Comparison of ENCODE assay signal across 8 cellular contexts in the genomic region with DNA sequence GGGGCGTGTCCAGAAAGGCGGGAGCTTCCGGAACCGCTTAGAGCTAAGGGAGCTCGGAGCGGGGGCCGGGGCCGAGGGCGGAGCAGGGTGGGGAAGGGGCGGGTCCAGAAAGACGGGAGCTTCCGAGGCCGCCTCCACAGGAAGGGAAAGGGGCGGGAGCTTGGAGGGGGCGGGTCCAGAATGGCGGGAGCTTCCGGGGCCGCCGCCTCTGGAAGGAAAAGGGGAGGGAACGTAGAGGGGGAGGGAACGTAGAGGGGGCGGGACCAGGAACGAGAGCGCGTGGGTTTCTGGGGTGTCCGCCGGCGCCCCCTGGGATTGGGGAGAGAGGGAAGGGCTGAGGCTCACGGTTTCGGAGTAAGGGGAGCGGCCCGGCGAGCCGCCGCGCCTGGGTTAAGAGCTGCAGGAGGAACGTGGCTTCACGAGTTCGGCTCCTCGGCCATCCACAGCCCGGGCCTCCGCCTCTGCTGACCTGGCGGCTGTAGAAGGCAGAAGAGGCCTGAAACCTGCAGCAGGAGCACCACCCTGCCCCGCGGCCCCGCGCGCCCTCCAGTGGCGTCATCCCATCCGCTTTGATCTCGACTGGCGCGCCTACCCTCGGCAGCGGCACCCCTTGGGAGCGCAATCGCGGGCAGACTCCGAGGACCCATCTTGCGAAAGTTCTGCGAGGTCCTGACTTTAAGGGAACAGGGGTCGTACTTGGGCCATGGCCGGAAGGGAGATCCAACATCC. TPM values are rescaled to one million over a fixed set of nuclear protein-coding genes. Genes with fewer than 3 reads are reported as not detected.
DNase-seq lines count a peak whose midpoint lies in the region; ATAC-seq and TF ChIP-seq lines count a peak whose summit lies in the region.

No MANE protein-coding gene starts in this region.

- peak; percentile 74 for ATAC-seq in HG02763 (IDR thresholded peaks at IDR 0.05; ENCODE audit: unreplicated experiment)
- peak; percentile 97 to 98 (median 98) for ATAC-seq in heart right ventricle
- ATAC-seq in upper lobe of left lung (ENCODE audit: low FRiP score in 2 of 2) = peak; percentile 97 to 99

- peak overlapping the region; percentile 94 for H3K4me3 ChIP-seq in GM12875 (ENCODE audit: low read depth, low read length)
- peak overlapping the region in 3 of 4 donors; percentile 47 to 78 (median 60) for H3K4me3 ChIP-seq in adrenal gland
- peak overlapping the region; percentile 36 to 94 (median 82) for H3K4me3 ChIP-seq in heart right ventricle
- H3K4me3 ChIP-seq in upper lobe of left lung = peak overlapping the region; percentile 72 to 84 (median 79)

- TF ChIP-seq POLR2A in adrenal gland (IDR thresholded peaks at IDR 0.05) (peak; percentile 52 to 64), upper lobe of left lung (IDR thresholded peaks at IDR 0.05) (peak in 3 of 4 donors; percentile 59 to 80 (median 65))

- no peaks in the 10 kb centered on the region for H3K36me3 ChIP-seq in adrenal gland (replicated peaks in 1 of 2)
- no peaks in the 10 kb centered on the region for H3K36me3 ChIP-seq in heart right ventricle
- no peaks in the 10 kb centered on the region for H3K36me3 ChIP-seq in upper lobe of left lung

- 0 to 2% (median 1%) methylated on average over 23 to 63 of the region's 63 CpGs for WGBS in adrenal gland, 4 donors
- 0 to 1% methylated on average over 49 to 63 of the region's 63 CpGs for WGBS in heart right ventricle, 2 donors
- 1 to 2% methylated on average over 24 to 47 of the region's 63 CpGs for WGBS in upper lobe of left lung, 2 donors

- peaks cover 9 to 13% of the 10 kb centered on the region in 2 donors for H3K4me1 ChIP-seq in adrenal gland (replicated peaks in 1 of 2)
- peaks cover 0 to 17% (median 10%) of the 10 kb centered on the region in 9 donors for H3K4me1 ChIP-seq in heart right ventricle
- peaks cover 9 to 14% (median 13%) of the 10 kb centered on the region in 4 donors for H3K4me1 ChIP-seq in upper lobe of left lung

- H3K27ac ChIP-seq in adrenal gland = peak overlapping the region; percentile 59 to 94 (median 75)
- peak overlapping the region; percentile 76 to 96 (median 94) for H3K27ac ChIP-seq in heart right ventricle
- H3K27ac ChIP-seq in upper lobe of left lung = peak overlapping the region; percentile 81 to 94 (median 90)

- no peaks in the 10 kb centered on the region for H3K27me3 ChIP-seq in adrenal gland
- no peaks in the 10 kb centered on the region for H3K27me3 ChIP-seq in heart right ventricle
- H3K27me3 ChIP-seq in upper lobe of left lung = no peaks in the 10 kb centered on the region

- TF ChIP-seq CTCF in GM12875 (IDR thresholded peaks at IDR 0.05; ENCODE audit: borderline replicate concordance, insufficient read depth, low read depth, low read length) (peak; percentile 77), adrenal gland (IDR thresholded peaks at IDR 0.05) (peak; percentile 42 to 81 (median 78)), heart right ventricle (IDR thresholded peaks at IDR 0.05) (peak in 8 of 9 donors; percentile 42 to 83 (median 72)), upper lobe of left lung (IDR thresholded peaks at IDR 0.05) (peak; percentile 49 to 91 (median 80))

- intact Hi-C loops in adrenal gland (cut with DNase I) = loop anchor here in 1 of 2 donors (2.0 kb wide), 1 partner anchor 291 kb away; the partner anchor contains the start of gene UROD
- intact Hi-C loops in heart right ventricle (cut with DNase I) = loop anchor here in 9 of 10 donors (1.0 to 10.0 kb wide), 14 partner anchors 189 to 586 kb away; partner anchors contain the start of genes BEST4 (in 3 of the 9), KIF2C (in 3 of the 9), RNU5D-1 (in 3 of the 9) and TESK2 (in 3 of the 9)
- intact Hi-C loops in posterior cingulate gyrus (cut with DNase I) = loop anchor here (1.0 to 10.0 kb wide), 4 partner anchors 37 to 569 kb away; partner anchors contain the start of genes KIF2C, MUTYH, RNU5D-1 and TOE1

- DNase-seq in NCI-H1417 treated with DMSO at 0.1 percent for 48 hours (lab: John Stamatoyannopoulos, UW) = peak; percentile 86
- DNase-seq in SW 1271 (lab: John Stamatoyannopoulos, UW) = peak; percentile 71 to 98
- DNase-seq in adrenal gland = peak; percentile 98 to 99 (median 99)
- peak; percentile 99 for DNase-seq in heart right ventricle
- peak; percentile 95 to 99 (median 98) for DNase-seq in posterior cingulate gyrus
- DNase-seq in upper lobe of left lung = peak; percentile 98

- H3K9me3 ChIP-seq in adrenal gland (replicated peaks in 1 of 3) (no peaks in the 10 kb centered on the region), heart right ventricle (no peaks in the 10 kb centered on the region), upper lobe of left lung (no peaks in the 10 kb centered on the region)

- peak in 1 of 4 donors; percentile 9 for TF ChIP-seq EP300 in upper lobe of left lung (IDR thresholded peaks at IDR 0.05)

RNA-seq across cellular contexts. Expression of gene HPDL, which starts 22.9 kb away (rescaled TPM):
- total RNA-seq in adrenal gland (1 to 10 TPM in 1 of 8 donors, under 1 TPM in 4, not detected in 3; 0.18 to 1.1 (median 0.28) TPM), heart right ventricle (under 1 TPM in 3 of 10 donors, not detected in 7; 0.17 to 0.45 (median 0.30) TPM), upper lobe of left lung (1 to 10 TPM in 1 of 6 donors, under 1 TPM in 2, not detected in 3; 0.30 to 1.3 (median 0.37) TPM)
- polyA plus RNA-seq in adrenal gland (under 1 TPM; 0.16 to 0.37 (median 0.33) TPM), heart right ventricle (under 1 TPM; 0.37 to 0.62 TPM)

RNA-seq across cellular contexts. Expression of gene TOE1, which starts 36.2 kb away (rescaled TPM):
- total RNA-seq in adrenal gland (10 to 100 TPM in 3 of 8 donors, 1 to 10 TPM in 5; 3.3 to 15.4 (median 9.8) TPM), heart right ventricle (1 to 10 TPM; 2.7 to 6.6 (median 4.1) TPM), upper lobe of left lung (10 to 100 TPM in 2 of 6 donors, 1 to 10 TPM in 4; 5.4 to 16.6 (median 9.1) TPM)
- polyA plus RNA-seq in adrenal gland (10 to 100 TPM in 2 of 3 donors, 1 to 10 TPM in 1; 8.9 to 17.7 (median 10.3) TPM), heart right ventricle (1 to 10 TPM; 3.5 to 4.4 TPM)

RNA-seq across cellular contexts. Expression of gene MUTYH, which starts 36.5 kb away (rescaled TPM):
- total RNA-seq in adrenal gland = 10 to 100 TPM; 15.0 to 35.4 (median 22.2) TPM
- 10 to 100 TPM in 2 of 3 donors, 1 to 10 TPM in 1; 9.8 to 60.7 (median 44.0) TPM for polyA plus RNA-seq in adrenal gland
- 10 to 100 TPM in 1 of 10 donors, 1 to 10 TPM in 9; 6.0 to 10.2 (median 8.9) TPM for total RNA-seq in heart right ventricle
- polyA plus RNA-seq in heart right ventricle = 10 to 100 TPM in 1 of 2 donors, 1 to 10 TPM in 1; 9.9 to 20.3 TPM
- 100 to 1,000 TPM in 1 of 6 donors, 10 to 100 TPM in 5; 10.3 to 105 (median 24.5) TPM for total RNA-seq in upper lobe of left lung

Comparison
In these comparisons a context has a peak if more than half of its experiments do, and no peak if none do; other contexts are left out.
1. Peak in every context shown above with its lines: DNase-seq, ATAC-seq, H3K4me3 ChIP-seq and H3K27ac ChIP-seq.